14 cellular contexts compared by ENCODE assay signal in genomic region chr15:98719169-98719515, GRCh38.
DNase-seq lines count a peak whose midpoint lies in the region; ATAC-seq and TF ChIP-seq lines count a peak whose summit lies in the region.
"Had no signal": no experiment of that assay in that cellular context is flagged by ENCODE, and none has a peak within 500 bp of the region (broad histone marks: within the 10 kb centered on the region; RNA-seq: fewer than 3 reads in every experiment).

No MANE protein-coding gene starts in this region.

- TF ChIP-seq EP300 in esophagus muscularis mucosa (IDR thresholded peaks at IDR 0.05): no peak

- H2AK5ac ChIP-seq in trophoblast cell (ENCODE audit: low read length): no peak overlapping the region

- H3K27me3 ChIP-seq in SJCRH30 (no peaks in the 10 kb centered on the region), esophagus muscularis mucosa (no peaks in the 10 kb centered on the region), trophoblast cell (ENCODE audit: insufficient read depth, low read length) (no peaks in the 10 kb centered on the region)

- H3K14ac ChIP-seq in trophoblast cell (ENCODE audit: low read length): no peak overlapping the region

- H3K4me2 ChIP-seq in trophoblast cell (ENCODE audit: low read length): peak overlapping the region; percentile 24

- no peak overlapping the region for H2AFZ ChIP-seq in trophoblast cell (ENCODE audit: insufficient read depth, low read length, poor library complexity)

- H3K23ac ChIP-seq in trophoblast cell (ENCODE audit: low read length): no peak overlapping the region

- H2BK5ac ChIP-seq in trophoblast cell (ENCODE audit: low read depth, low read length, poor library complexity): peak overlapping the region; percentile 54

- no peaks in the 10 kb centered on the region for H3K36me3 ChIP-seq in SJCRH30
- H3K36me3 ChIP-seq in esophagus muscularis mucosa: no peaks in the 10 kb centered on the region
- H3K36me3 ChIP-seq in trophoblast cell (ENCODE audit: control insufficient read depth in 1 of 2, insufficient read depth in 2 of 2, low read length in 2 of 2): no peaks in the 10 kb centered on the region

- H3K18ac ChIP-seq in trophoblast cell (ENCODE audit: low read length): no peak overlapping the region

- peaks cover 45% of the 10 kb centered on the region for H3K4me1 ChIP-seq in SJCRH30
- H3K4me1 ChIP-seq in esophagus muscularis mucosa: peaks cover 76 to 100% (median 88%) of the 10 kb centered on the region in 4 donors
- peaks cover 35 to 50% of the 10 kb centered on the region in 2 experiments for H3K4me1 ChIP-seq in trophoblast cell (ENCODE audit: control insufficient read depth in 1 of 2, insufficient read depth in 2 of 2, low read length in 2 of 2)

- no peak overlapping the region for H4K8ac ChIP-seq in trophoblast cell (ENCODE audit: low read depth, low read length)

- no peak overlapping the region for H3K9ac ChIP-seq in trophoblast cell (ENCODE audit: low read length)

- peaks cover 29% of the 10 kb centered on the region for H3K79me2 ChIP-seq in trophoblast cell (ENCODE audit: control insufficient read depth, insufficient read depth, low read length, poor library complexity)

- no peak for ATAC-seq in esophagus mucosa
- ATAC-seq: CD8-positive, alpha-beta T cell had no signal

- intact Hi-C loops in esophagus muscularis mucosa (cut with DNase I): no loop called here

- peaks cover 24% of the 10 kb centered on the region for H3K79me1 ChIP-seq in trophoblast cell (ENCODE audit: low read length)

- H3K4me3 ChIP-seq in SJCRH30 (peak overlapping the region; percentile 34), esophagus muscularis mucosa (no peak overlapping the region), trophoblast cell (ENCODE audit: low read depth, low read length) (no peak overlapping the region)

- no peak for TF ChIP-seq CTCF in esophagus muscularis mucosa (IDR thresholded peaks at IDR 0.05)

- DNase-seq in Caki2 (ENCODE audit: low read depth) (peak; percentile 27), SJCRH30 (peak; percentile 27 to 51), esophagus muscularis mucosa (ENCODE audit: extremely low spot score) (no peak), trophoblast cell (peak in 1 of 2 donors; percentile 43), CD1c-positive myeloid dendritic cell (ENCODE audit: extremely low spot score) (no peak), inferior parietal cortex (ENCODE audit: extremely low spot score) (no peak), COR-L47 (lab: John Stamatoyannopoulos, UW) (no peak)
- DNase-seq: activated naive CD4-positive, alpha-beta T cell; CD8-positive, alpha-beta T cell; H7; Kasumi-1; NCI-H2029 treated with DMSO at 0.1 percent for 48 hours; stimulated activated naive CD4-positive, alpha-beta T cell treated with Interleukin-2 at 50 U/mL for 16 hours had no signal

- no peak overlapping the region for H4K91ac ChIP-seq in trophoblast cell (ENCODE audit: low read depth, low read length)

- no peak for TF ChIP-seq POLR2A in esophagus muscularis mucosa (IDR thresholded peaks at IDR 0.05; ENCODE audit: low read depth)

- H3K27ac ChIP-seq in SJCRH30: peak overlapping the region; percentile 79
- H3K27ac ChIP-seq in esophagus muscularis mucosa (replicated peaks in 1 of 4): peak overlapping the region; percentile 24 to 62 (median 50)
- H3K27ac ChIP-seq in trophoblast cell (ENCODE audit: low read depth, low read length): peak overlapping the region; percentile 50

- no peak overlapping the region for H3K4ac ChIP-seq in trophoblast cell (ENCODE audit: low read depth, low read length)

- H2BK120ac ChIP-seq in trophoblast cell (ENCODE audit: insufficient read depth, low read length, poor library complexity): no peak overlapping the region

- in situ Hi-C loops in Caki2 (cut with HindIII; ENCODE audit: low pct_unique_long_range_greater_than_20kb, low sequenced_read_pairs): no loop called here

- H3K9me3 ChIP-seq in SJCRH30 (replicated peaks): no peaks in the 10 kb centered on the region
- no peaks in the 10 kb centered on the region for H3K9me3 ChIP-seq in esophagus muscularis mucosa
- no peaks in the 10 kb centered on the region for H3K9me3 ChIP-seq in trophoblast cell (ENCODE audit: insufficient read depth, low read depth, low read length)

- H2BK12ac ChIP-seq in trophoblast cell (ENCODE audit: low read length): no peak overlapping the region

- 17% methylated on average over 1 of the region's 1 CpG for WGBS in esophagus muscularis mucosa
- WGBS in trophoblast cell (ENCODE audit: extremely low coverage, insufficient coverage, insufficient read length): no CpG with 5 or more reads among the region's 1 CpG

- no peak overlapping the region for H4K12ac ChIP-seq in trophoblast cell (ENCODE audit: low read depth, low read length)

Comparison
In these comparisons a context has a peak if more than half of its experiments do, and no peak if none do; other contexts are left out.
1. DNase-seq: peak in Caki2 (single experiment) and SJCRH30 (2 of 2); none in esophagus muscularis mucosa (single experiment), CD1c-positive myeloid dendritic cell (single experiment), inferior parietal cortex (single experiment) and COR-L47 (single experiment).
2. Peak in every context shown above with its lines, with median percentiles within 50 percentile points of each other: H3K27ac ChIP-seq.